In the genomic region with DNA sequence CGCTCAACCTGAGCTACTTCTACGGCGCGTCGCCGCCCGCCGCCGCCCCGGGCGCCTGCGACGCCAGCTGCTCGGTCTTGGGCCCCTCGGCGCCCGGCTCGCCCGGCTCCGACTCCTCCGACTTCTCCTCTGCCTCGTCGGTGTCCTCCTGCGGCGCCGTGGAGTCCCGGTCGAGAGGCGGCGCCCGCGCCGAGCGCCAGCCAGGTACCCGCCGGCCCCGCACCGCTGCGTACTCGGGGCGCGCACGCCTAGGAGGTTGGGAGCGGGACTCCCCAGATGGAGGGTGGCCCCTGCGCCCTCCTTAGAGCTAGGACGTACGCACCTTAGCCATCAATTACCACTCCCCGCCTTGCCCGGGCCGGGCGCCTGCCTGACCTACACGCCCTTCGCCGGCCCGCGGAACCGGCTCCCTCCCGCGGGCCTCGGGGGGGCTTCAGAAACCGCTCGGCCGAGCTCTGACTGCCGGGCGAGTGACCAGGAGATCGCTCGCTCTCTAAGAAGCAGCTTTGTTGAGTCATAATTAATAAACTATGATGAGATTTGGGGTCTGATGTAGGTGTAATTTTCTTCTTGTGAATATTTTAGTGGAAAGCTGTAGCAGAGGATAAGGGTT, we compare ENCODE assay signal across 8 cellular contexts. TPM values are rescaled to one million over a fixed set of nuclear protein-coding genes. Genes with fewer than 3 reads are reported as not detected.
DNase-seq lines count a peak whose midpoint lies in the region; ATAC-seq and TF ChIP-seq lines count a peak whose summit lies in the region.

No MANE protein-coding gene starts in this region.

- no peak overlapping the region for H2AK5ac ChIP-seq in IMR-90 (ENCODE audit: low read depth, low read length)

- peaks cover 51% of the 10 kb centered on the region for H3K4me1 Mint-ChIP-seq in activated CD4-positive, alpha-beta T cell treated with anti-CD3 and anti-CD28 coated beads for 36 hours
- H3K4me1 Mint-ChIP-seq in dendritic cell treated with granulocyte-macrophage colony-stimulating factor and Interleukin-4, amounts not matched to agents 40 ng/mL and 50 ng/mL, for 4 days (ENCODE audit: low read depth), result peaks cover 43% of the 10 kb centered on the region
- peaks cover 41% of the 10 kb centered on the region for H3K4me1 Mint-ChIP-seq in mesothelial cell of epicardium

- H4K20me1 ChIP-seq in IMR-90 (ENCODE audit: insufficient read depth, low read length), result peaks cover 49% of the 10 kb centered on the region

- H4K5ac ChIP-seq in IMR-90 (ENCODE audit: low read depth, low read length), result no peak overlapping the region

- H3K36me3 ChIP-seq in IMR-90 (ENCODE audit: control insufficient read depth, insufficient read depth, low read length), result peaks cover 27% of the 10 kb centered on the region

- dilution Hi-C loops in IMR-90 (cut with HindIII; ENCODE audit: low sequenced_read_pairs, unreplicated experiment), result no loop called here

- no peak overlapping the region for H4K91ac ChIP-seq in IMR-90 (ENCODE audit: insufficient read depth, low read depth, low read length)

- no peaks in the 10 kb centered on the region for H3K9me3 ChIP-seq in IMR-90 (ENCODE audit: control insufficient read depth, insufficient read depth, low read length)

- TF ChIP-seq CTCF in IMR-90 (conservative IDR thresholded peaks at IDR 0.05; ENCODE audit: low read depth, low read length), result no peak
- no peak for TF ChIP-seq CTCF in mesothelial cell of epicardium (IDR thresholded peaks at IDR 0.05; ENCODE audit: unreplicated experiment)

- H2AK9ac ChIP-seq in IMR-90 (replicated peaks; ENCODE audit: low read depth, low read length, poor library complexity), result peak overlapping the region; percentile 89

- no peak overlapping the region for H2BK20ac ChIP-seq in IMR-90 (ENCODE audit: low read depth, low read length)

- DNase-seq in GDM1 (lab: John Stamatoyannopoulos, UW) (peak; percentile 7), IMR-90 (no peak), mesothelial cell of epicardium (ENCODE audit: low spot score in 2 of 2, unreplicated experiment in 2 of 2) (peak; percentile 48 to 70), DMS114 treated with DMSO at 0.1 percent for 48 hours (lab: John Stamatoyannopoulos, UW; ENCODE audit: unreplicated experiment) (no peak)
- peak; percentile 78 for DNase-seq in activated CD4-positive, alpha-beta T cell treated with anti-CD3 and anti-CD28 coated beads for 36 hours
- DNase-seq in stimulated activated CD8-positive, alpha-beta memory T cell treated with anti-CD3 and anti-CD28 coated beads, Interleukin-4, amount 100 ng/mL, for 24 hours (ENCODE audit: low read depth), result peak; percentile 36

- H3K4me3 Mint-ChIP-seq in activated CD4-positive, alpha-beta T cell treated with anti-CD3 and anti-CD28 coated beads for 36 hours, result peak overlapping the region; percentile 98
- H3K4me3 Mint-ChIP-seq in dendritic cell treated with granulocyte-macrophage colony-stimulating factor and Interleukin-4, amounts not matched to agents 40 ng/mL and 50 ng/mL, for 4 days, result peak overlapping the region; percentile 91
- H3K4me3 Mint-ChIP-seq in mesothelial cell of epicardium, result peak overlapping the region; percentile 90

- no peaks in the 10 kb centered on the region for H3K9me3 Mint-ChIP-seq in activated CD4-positive, alpha-beta T cell treated with anti-CD3 and anti-CD28 coated beads for 36 hours (ENCODE audit: low read depth)
- H3K9me3 Mint-ChIP-seq in dendritic cell treated with granulocyte-macrophage colony-stimulating factor and Interleukin-4, amounts not matched to agents 40 ng/mL and 50 ng/mL, for 4 days, result no peaks in the 10 kb centered on the region
- H3K9me3 Mint-ChIP-seq in mesothelial cell of epicardium, result no peaks in the 10 kb centered on the region

- peak overlapping the region; percentile 100 for H3K9ac ChIP-seq in IMR-90 (ENCODE audit: low read depth, low read length)

- WGBS in IMR-90 (ENCODE audit: extremely low coverage in 2 of 2, insufficient read length in 1 of 2), 2 experiments, result 0% methylated on average over 24 of the region's 67 CpGs; no CpG with 5 or more reads in 1 of the 2 experiments

- no peaks in the 10 kb centered on the region for H3K27me3 Mint-ChIP-seq in activated CD4-positive, alpha-beta T cell treated with anti-CD3 and anti-CD28 coated beads for 36 hours
- H3K27me3 Mint-ChIP-seq in dendritic cell treated with granulocyte-macrophage colony-stimulating factor and Interleukin-4, amounts not matched to agents 40 ng/mL and 50 ng/mL, for 4 days, result no peaks in the 10 kb centered on the region
- no peaks in the 10 kb centered on the region for H3K27me3 Mint-ChIP-seq in mesothelial cell of epicardium (ENCODE audit: low read depth)

- CTCF ChIA-PET in IMR-90 (lab: Yijun Ruan, JAX), result interaction anchor here (2.3 kb wide), 1 partner anchor 375 kb away, joined by 8 read pairs; no protein-coding TSS in a partner anchor
- CTCF ChIA-PET in activated CD4-positive, alpha-beta T cell treated with anti-CD3 and anti-CD28 coated beads for 36 hours (lab: Charles Lee), result interaction anchor here (0.6 to 1.6 kb wide), 5 partner anchors 20 to 86 kb away, joined by 4 to 8 read pairs (median 5); no protein-coding TSS in a partner anchor

- TF ChIP-seq RAD21 in IMR-90 (IDR thresholded peaks at IDR 0.05; ENCODE audit: low read length), result peak; percentile 11; the same call in 1 of the 2 replicates

- ATAC-seq in GM21447 (IDR thresholded peaks at IDR 0.05; ENCODE audit: unreplicated experiment) (peak; percentile 30), IMR-90 (ENCODE audit: low read depth) (peak; percentile 21)
- ATAC-seq in activated CD4-positive, alpha-beta T cell treated with anti-CD3 and anti-CD28 coated beads for 36 hours, result peak; percentile 25

- peak overlapping the region; percentile 57 for H3K4ac ChIP-seq in IMR-90 (ENCODE audit: low read depth, low read length)

- H3K4me1 ChIP-seq in IMR-90 (ENCODE audit: control insufficient read depth, insufficient read depth, low read length), result peaks cover 12% of the 10 kb centered on the region

- intact Hi-C loops in IMR-90 (cut with micrococcal nuclease), result loop anchor here (1.0 to 5.0 kb wide), 5 partner anchors 23 to 375 kb away; no protein-coding TSS in a partner anchor
- intact Hi-C loops in activated CD4-positive, alpha-beta T cell treated with anti-CD3 and anti-CD28 coated beads for 36 hours (cut with DNase I, micrococcal nuclease), result loop anchor here (1.0 to 10.0 kb wide), 17 partner anchors 23 to 375 kb away; a partner anchor contains a TSS
- intact Hi-C loops in dendritic cell treated with granulocyte-macrophage colony-stimulating factor and Interleukin-4, amounts not matched to agents 40 ng/mL and 50 ng/mL, for 4 days (cut with micrococcal nuclease), result loop anchor here (2.0 to 5.0 kb wide), 4 partner anchors 23 to 92 kb away; no protein-coding TSS in a partner anchor

- BruUV-seq in IMR-90 (replicated peaks; lab: Mats Ljungman, UMichigan), result no TSS peak

- H3K27ac ChIP-seq in IMR-90 (ENCODE audit: insufficient read depth, low read length), result peak overlapping the region; percentile 88

- no peak overlapping the region for H2BK15ac ChIP-seq in IMR-90 (ENCODE audit: low read depth, low read length)

- in situ Hi-C loops in IMR-90 (cut with MboI; ENCODE audit: low sequenced_read_pairs), result no loop called here

- H3K36me3 Mint-ChIP-seq in activated CD4-positive, alpha-beta T cell treated with anti-CD3 and anti-CD28 coated beads for 36 hours (ENCODE audit: low read depth), result peaks cover 56% of the 10 kb centered on the region
- H3K36me3 Mint-ChIP-seq in dendritic cell treated with granulocyte-macrophage colony-stimulating factor and Interleukin-4, amounts not matched to agents 40 ng/mL and 50 ng/mL, for 4 days (ENCODE audit: low read depth), result peaks cover 52% of the 10 kb centered on the region
- peaks cover 34% of the 10 kb centered on the region for H3K36me3 Mint-ChIP-seq in mesothelial cell of epicardium

- H2BK5ac ChIP-seq in IMR-90 (ENCODE audit: low read depth, low read length, poor library complexity, severe bottlenecking), result peak overlapping the region; percentile 91

- H2BK120ac ChIP-seq in IMR-90 (ENCODE audit: low read depth, low read length), result no peak overlapping the region

- H3K27me3 ChIP-seq in IMR-90 (ENCODE audit: control insufficient read depth, insufficient read depth, low read length), result no peaks in the 10 kb centered on the region

- H3K4me2 ChIP-seq in IMR-90 (ENCODE audit: low read depth, low read length), result peak overlapping the region; percentile 92; the same call in 1 of the 2 replicates

- H3K9me1 ChIP-seq in IMR-90 (ENCODE audit: insufficient read depth, low read length), result peaks cover 12% of the 10 kb centered on the region

- peak overlapping the region; percentile 100 for H3K27ac Mint-ChIP-seq in activated CD4-positive, alpha-beta T cell treated with anti-CD3 and anti-CD28 coated beads for 36 hours
- peak overlapping the region; percentile 98 for H3K27ac Mint-ChIP-seq in dendritic cell treated with granulocyte-macrophage colony-stimulating factor and Interleukin-4, amounts not matched to agents 40 ng/mL and 50 ng/mL, for 4 days
- peak overlapping the region; percentile 97 for H3K27ac Mint-ChIP-seq in mesothelial cell of epicardium

- H4K8ac ChIP-seq in IMR-90 (ENCODE audit: low read depth in 2 of 2, low read length in 2 of 2), result peak overlapping the region in 1 of 2 experiments; percentile 20; a peak in 2 of 4 replicates

- H3K4me3 ChIP-seq in IMR-90 (ENCODE audit: insufficient read depth, low read depth, low read length), result peak overlapping the region; percentile 96

- TF ChIP-seq POLR2A in IMR-90 (IDR thresholded peaks at IDR 0.05; ENCODE audit: low read depth, low read length), result peak; percentile 21; the same call in 1 of the 2 replicates

- H3K14ac ChIP-seq in IMR-90 (replicated peaks; ENCODE audit: low read depth, low read length), result peak overlapping the region; percentile 88

- H3K23ac ChIP-seq in IMR-90 (ENCODE audit: low read depth, low read length), result peak overlapping the region; percentile 83

- POLR2A ChIA-PET in IMR-90 (lab: Charles Lee; ENCODE audit: unreplicated experiment), result interaction anchor here (0.6 to 1.6 kb wide), 6 partner anchors 11 to 376 kb away, joined by 3 to 6 read pairs (median 4); no protein-coding TSS in a partner anchor
- POLR2A ChIA-PET in activated CD4-positive, alpha-beta T cell treated with anti-CD3 and anti-CD28 coated beads for 36 hours (lab: Charles Lee), result interaction anchor here (0.8 to 2.9 kb wide), 11 partner anchors 11 to 235 kb away, joined by 3 to 61 read pairs (median 5); a partner anchor contains a TSS

- peak overlapping the region; percentile 74 for H3K18ac ChIP-seq in IMR-90 (ENCODE audit: low read depth, low read length)

- peak overlapping the region; percentile 87 for H2AFZ ChIP-seq in IMR-90 (replicated peaks; ENCODE audit: low read length, poor library complexity)

- H3K79me1 ChIP-seq in IMR-90 (ENCODE audit: low read depth in 1 of 2, low read length in 2 of 2), result peaks cover 30 to 44% of the 10 kb centered on the region in 2 experiments

- H3K56ac ChIP-seq in IMR-90 (ENCODE audit: extremely low read depth, insufficient read depth, low read length), result peak overlapping the region; percentile 93

RNA-seq across cellular contexts. Expression of a gene that starts 0.5 kb away (rescaled TPM):
- total RNA-seq in IMR-90 (2012; rRNA removed), result 35.0 and 43.0 TPM in 2 replicates
- polyA plus RNA-seq in IMR-90 (2012; rRNA removed), result 40.9 and 56.2 TPM in 2 replicates
- polyA plus RNA-seq in IMR-90 (2012; cell fraction: cytosol; rRNA removed), result 42.6 and 52.3 TPM in 2 replicates
- 482 and 691 TPM in 2 replicates for polyA plus RNA-seq in IMR-90 (2012; cell fraction: nucleus; rRNA removed; ENCODE audit: low replicate concordance)
- 10 to 100 TPM; 47.8 to 56.7 TPM for total RNA-seq in activated CD4-positive, alpha-beta T cell treated with anti-CD3 and anti-CD28 coated beads for 36 hours
- 134 to 142 TPM (median 136 TPM) in 3 replicates for total RNA-seq in mesothelial cell of epicardium

Comparison
In these comparisons a context has a peak if more than half of its experiments do, and no peak if none do; other contexts are left out.
1. DNase-seq: peak in GDM1 (single experiment), activated CD4-positive, alpha-beta T cell treated with anti-CD3 and anti-CD28 coated beads for 36 hours (single experiment), mesothelial cell of epicardium (2 of 2) and stimulated activated CD8-positive, alpha-beta memory T cell treated with anti-CD3 and anti-CD28 coated beads, Interleukin-4, amount 100 ng/mL, for 24 hours (single experiment); none in IMR-90 (single experiment) and DMS114 treated with DMSO at 0.1 percent for 48 hours (single experiment).
2. Peak in every context shown above with its lines, with median percentiles within 50 percentile points of each other: ATAC-seq, H3K27ac Mint-ChIP-seq and H3K4me3 Mint-ChIP-seq.